Comparison of ENCODE assay signal across 17 cellular contexts in genomic region chr17:13283606-13284005, GRCh38.
DNase-seq lines count a peak whose midpoint lies in the region; ATAC-seq and TF ChIP-seq lines count a peak whose summit lies in the region.
"Had no signal": no experiment of that assay in that cellular context is flagged by ENCODE, and none has a peak within 500 bp of the region (broad histone marks: within the 10 kb centered on the region; RNA-seq: fewer than 3 reads in every experiment).

No MANE protein-coding gene starts in this region.

- peaks cover 3% of the 10 kb centered on the region for H3K27me3 Mint-ChIP-seq in GM23338 (ENCODE audit: insufficient read depth, low read depth, poor library complexity)

- WGBS in psoas muscle, 3 donors: 59 to 73% (median 63%) methylated on average over 1 of the region's 1 CpG

- no peak overlapping the region for H3K4me2 ChIP-seq in GM23338

- H3K27ac ChIP-seq in GM23338 (ENCODE audit: low read depth) (no peak overlapping the region), psoas muscle (no peak overlapping the region)
- H3K27ac ChIP-seq: HL-60 had no signal

- intact Hi-C loops in psoas muscle (cut with DNase I): no loop called here

- peaks cover 8% of the 10 kb centered on the region for H3K4me1 Mint-ChIP-seq in GM23338
- H3K4me1 Mint-ChIP-seq: CD14-positive monocyte had no signal

- no peak overlapping the region for H3K27ac Mint-ChIP-seq in GM23338
- H3K27ac Mint-ChIP-seq: CD14-positive monocyte; CD8-positive, alpha-beta T cell had no signal

- no peaks in the 10 kb centered on the region for H3F3A ChIP-seq in GM23338 (replicated peaks; ENCODE audit: low read depth)

- no peaks in the 10 kb centered on the region for H3K9me3 ChIP-seq in psoas muscle
- H3K9me3 ChIP-seq: HAP-1 had no signal

- peaks cover 9% of the 10 kb centered on the region for H3K9me2 ChIP-seq in GM23338 (ENCODE audit: insufficient read depth)

- no peaks in the 10 kb centered on the region for H3K36me3 ChIP-seq in GM23338 (ENCODE audit: insufficient read depth)
- H3K36me3 ChIP-seq in psoas muscle (ENCODE audit: insufficient read depth in 1 of 2, low read depth in 1 of 2): no peaks in the 10 kb centered on the region
- H3K36me3 ChIP-seq: HAP-1 had no signal

- DNase-seq in GM23338 (ENCODE audit: low spot score): peak; percentile 30
- peak; percentile 58 for DNase-seq in NCI-H146 (lab: John Stamatoyannopoulos, UW)
- peak; percentile 6 for DNase-seq in choroid plexus epithelial cell (ENCODE audit: low read depth)
- peak; percentile 12 for DNase-seq in iPS-NIHi7 (ENCODE audit: extremely low spot score)
- DNase-seq in psoas muscle: no peak
- DNase-seq: CD8-positive, alpha-beta T cell; COR-L47; DMS153; DMS79 treated with DMSO at 0.1 percent for 48 hours; EL; GDM1 had no signal

- H3K9me3 Mint-ChIP-seq in GM23338: no peaks in the 10 kb centered on the region
- H3K9me3 Mint-ChIP-seq: CD8-positive, alpha-beta T cell had no signal

- no peaks in the 10 kb centered on the region for H3K4me1 ChIP-seq in GM23338 (ENCODE audit: insufficient read depth)
- H3K4me1 ChIP-seq in psoas muscle: no peaks in the 10 kb centered on the region
- H3K4me1 ChIP-seq: HAP-1 had no signal

- no peaks in the 10 kb centered on the region for H4K20me1 ChIP-seq in GM23338 (replicated peaks; ENCODE audit: insufficient read depth)

- H2AFZ ChIP-seq in GM23338: no peak overlapping the region; the same call in 1 of the 2 replicates

- H3K4me3 Mint-ChIP-seq in GM23338: no peak overlapping the region
- H3K4me3 Mint-ChIP-seq: CD14-positive monocyte; CD8-positive, alpha-beta T cell had no signal

- ATAC-seq in GM23338: no peak; the same call in 2 of the 3 replicates
- no peak for ATAC-seq in psoas muscle
- ATAC-seq in HG02588 (IDR thresholded peaks at IDR 0.05; ENCODE audit: unreplicated experiment): no peak
- ATAC-seq in HG02840 (IDR thresholded peaks at IDR 0.05; ENCODE audit: low FRiP score, unreplicated experiment): no peak
- ATAC-seq: CD8-positive, alpha-beta T cell; K562 had no signal

- H3K27me3 ChIP-seq in GM23338 (ENCODE audit: insufficient read depth) (no peaks in the 10 kb centered on the region), psoas muscle (ENCODE audit: insufficient read depth in 3 of 3, low read length in 2 of 3) (no peaks in the 10 kb centered on the region)

- TF ChIP-seq CTCF in GM23338 (conservative IDR thresholded peaks at IDR 0.05; ENCODE audit: low read depth in 2 of 2) (no peak), choroid plexus epithelial cell (conservative IDR thresholded peaks at IDR 0.05; ENCODE audit: low read depth, low read length) (no peak), psoas muscle (IDR thresholded peaks at IDR 0.05) (no peak)

- no peak overlapping the region for H3K4me3 ChIP-seq in GM23338
- no peak overlapping the region for H3K4me3 ChIP-seq in choroid plexus epithelial cell (ENCODE audit: low read depth, low read length)
- no peak overlapping the region for H3K4me3 ChIP-seq in psoas muscle
- H3K4me3 ChIP-seq: HAP-1, K562 had no signal

- no peaks in the 10 kb centered on the region for H3K79me2 ChIP-seq in GM23338 (replicated peaks; ENCODE audit: insufficient read depth)

- no peaks in the 10 kb centered on the region for H3K36me3 Mint-ChIP-seq in GM23338 (ENCODE audit: low read depth)
- H3K36me3 Mint-ChIP-seq: CD14-positive monocyte; CD8-positive, alpha-beta T cell had no signal

TF ChIP-seq in GM23338, 12 proteins besides CTCF, POLR2A, EP300 and RAD21 (continues in another document):
- no peak for TF ChIP-seq EZH2phosphoT487 (IDR thresholded peaks at IDR 0.05; ENCODE audit: unreplicated experiment)
- TF ChIP-seq ETS1 (IDR thresholded peaks at IDR 0.05): no peak
- TF ChIP-seq ZNF462 (CRISPR knock-in tag; IDR thresholded peaks at IDR 0.05): no peak
- no peak for TF ChIP-seq ZNF331 (CRISPR knock-in tag; IDR thresholded peaks at IDR 0.05; ENCODE audit: low read depth)

Comparison
In these comparisons a context has a peak if more than half of its experiments do, and no peak if none do; other contexts are left out.
1. DNase-seq: peak in GM23338 (single experiment), NCI-H146 (single experiment), choroid plexus epithelial cell (single experiment) and iPS-NIHi7 (single experiment); none in psoas muscle (0 of 2).